ENCODE assay signal across 9 cellular contexts in the genomic region with DNA sequence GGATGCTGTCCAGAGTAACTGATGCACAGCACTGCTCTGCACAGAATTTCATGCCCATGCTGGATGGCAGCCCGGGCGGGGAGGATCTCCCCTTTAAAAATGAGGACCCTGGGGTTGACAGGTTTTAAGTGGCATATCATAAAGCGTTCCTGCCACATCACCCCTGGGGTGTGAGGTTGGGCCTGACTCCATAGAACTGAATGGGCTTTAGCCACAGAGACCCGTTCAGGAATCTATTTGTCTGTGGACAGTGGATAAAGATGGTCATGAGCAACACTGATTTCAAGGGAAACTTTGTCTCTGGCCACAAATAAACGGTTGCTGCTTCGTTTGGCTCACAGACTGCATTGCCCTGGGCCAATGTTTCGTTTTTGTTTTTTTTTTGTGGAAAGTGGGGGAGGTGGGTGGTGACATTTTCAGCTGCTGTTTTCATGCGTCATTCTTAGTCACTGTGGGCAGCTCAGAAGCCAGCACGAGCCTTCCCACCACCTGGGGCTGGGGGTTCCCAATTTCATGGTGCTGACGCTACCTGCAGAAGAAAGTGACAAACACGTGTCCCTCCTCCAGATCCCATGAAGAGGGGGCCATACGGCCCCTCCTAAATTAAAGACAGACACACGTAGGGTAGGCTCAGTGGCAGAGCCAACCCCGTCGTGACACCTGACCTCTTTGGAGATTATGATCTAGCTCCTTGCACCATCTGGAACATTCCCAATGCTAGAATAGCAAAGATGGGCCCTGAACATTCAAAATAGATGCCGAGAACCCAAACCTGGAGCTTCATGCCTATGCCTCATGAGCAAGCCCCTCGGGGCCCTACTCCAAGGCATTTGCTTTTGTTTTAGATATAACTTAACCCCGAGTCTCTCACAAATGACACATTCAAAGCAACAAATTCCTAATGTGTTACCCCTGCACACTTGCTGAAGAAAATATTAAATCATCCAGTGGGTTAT. TPM values are rescaled to one million over a fixed set of nuclear protein-coding genes. Genes with fewer than 3 reads are reported as not detected.
DNase-seq lines count a peak whose midpoint lies in the region; FAIRE-seq and TF ChIP-seq lines count a peak whose summit lies in the region.
"Had no signal": no experiment of that assay in that cellular context is flagged by ENCODE, and none has a peak within 500 bp of the region (broad histone marks: within the 10 kb centered on the region; RNA-seq: fewer than 3 reads in every experiment).

No MANE protein-coding gene starts in this region.

- H3K4me3 ChIP-seq in bronchial epithelial cell (ENCODE audit: low read depth, low read length), result no peak overlapping the region

- H3K4me3 Mint-ChIP-seq in CD14-positive monocyte, result no peak overlapping the region
- H3K4me3 Mint-ChIP-seq: dendritic cell treated with granulocyte-macrophage colony-stimulating factor and Interleukin-4, amounts not matched to agents 40 ng/mL and 50 ng/mL, for 4 days had no signal

- H3K36me3 ChIP-seq in bronchial epithelial cell (ENCODE audit: control insufficient read depth, insufficient read depth, low read length), result no peaks in the 10 kb centered on the region

- DNase-seq in GM12891 (ENCODE audit: insufficient read length, low spot score) (peak; percentile 35), SW480 (ENCODE audit: low spot score) (peak; percentile 25), bronchial epithelial cell (ENCODE audit: low read depth) (peak; percentile 47), posterior vena cava (ENCODE audit: low spot score) (no peak), CD14-positive monocyte (ENCODE audit: low spot score) (no peak), anterior cingulate cortex (lab: John Stamatoyannopoulos, UW) (no peak)
- DNase-seq in stimulated activated CD4-positive, alpha-beta T cell treated with anti-CD3 and anti-CD28 coated beads, Interleukin-4, amount 100 ng/mL, for 4 hours, result peak; percentile 48 to 63
- DNase-seq in effector CD4-positive, alpha-beta T cell, result no peak

- no peaks in the 10 kb centered on the region for H3K36me3 Mint-ChIP-seq in CD14-positive monocyte

- no peak for TF ChIP-seq POLR2A in GM12891 (IDR thresholded peaks at IDR 0.05; ENCODE audit: low read depth, low read length)

- no peaks in the 10 kb centered on the region for H3K27me3 ChIP-seq in bronchial epithelial cell (ENCODE audit: control insufficient read depth, insufficient read depth, low read length)

- peaks cover 3 to 16% (median 9%) of the 10 kb centered on the region in 3 donors for H3K27me3 Mint-ChIP-seq in CD14-positive monocyte (ENCODE audit: low read depth in 3 of 3)

- intact Hi-C loops in posterior vena cava (cut with DNase I), result no loop called here
- intact Hi-C loops in CD14-positive monocyte (cut with micrococcal nuclease), result no loop called here

- FAIRE-seq in GM12891 (lab: Jason Lieb, UNC) (peak; percentile 72), bronchial epithelial cell (lab: Jason Lieb, UNC) (peak; percentile 90)

- no peak overlapping the region for H3K27ac Mint-ChIP-seq in CD14-positive monocyte
- H3K27ac Mint-ChIP-seq: dendritic cell treated with granulocyte-macrophage colony-stimulating factor and Interleukin-4, amounts not matched to agents 40 ng/mL and 50 ng/mL, for 4 days had no signal

- no peaks in the 10 kb centered on the region for H3K4me1 Mint-ChIP-seq in CD14-positive monocyte

- H3K9me3 Mint-ChIP-seq in CD14-positive monocyte, result peaks cover 0 to 11% (median 4%) of the 10 kb centered on the region in 7 donors
- H3K9me3 Mint-ChIP-seq: dendritic cell treated with granulocyte-macrophage colony-stimulating factor and Interleukin-4, amounts not matched to agents 40 ng/mL and 50 ng/mL, for 4 days had no signal

- TF ChIP-seq CTCF in bronchial epithelial cell (IDR thresholded peaks at IDR 0.05; ENCODE audit: insufficient read depth, low read length, severe bottlenecking) (no peak), CD14-positive monocyte (IDR thresholded peaks at IDR 0.05) (no peak)

TF ChIP-seq in GM12891, 5 proteins besides CTCF, POLR2A, EP300 and RAD21:
- no peak for TF ChIP-seq TAF1 (IDR thresholded peaks at IDR 0.05; ENCODE audit: low read depth, low read length)
- TF ChIP-seq POU2F2 (IDR thresholded peaks at IDR 0.05; ENCODE audit: low read depth, low read length), result no peak
- TF ChIP-seq PAX5 (IDR thresholded peaks at IDR 0.05; ENCODE audit: insufficient read depth, low read length, severe bottlenecking), result no peak
- TF ChIP-seq POLR2AphosphoS5 (IDR thresholded peaks at IDR 0.05; ENCODE audit: low read depth, low read length), result no peak
- no peak for TF ChIP-seq SPI1 (IDR thresholded peaks at IDR 0.05; ENCODE audit: low read depth, low read length)
TF ChIP-seq in GM12891: peak in this region for 0.

RNA-seq across cellular contexts. Expression of gene PHF21B, which starts 54.8 kb away (rescaled TPM):
- not detected for polyA plus RNA-seq in GM12891 (2012; ENCODE audit: low read depth, missing spikeins)
- not detected in 2 replicates for total RNA-seq in bronchial epithelial cell
- under 1 TPM; 0.32 to 0.38 TPM for total RNA-seq in posterior vena cava
- not detected for polyA plus RNA-seq in CD14-positive monocyte

Comparison
In these comparisons a context has a peak if more than half of its experiments do, and no peak if none do; other contexts are left out.
1. DNase-seq: peak in GM12891 (single experiment), SW480 (single experiment), bronchial epithelial cell (single experiment) and stimulated activated CD4-positive, alpha-beta T cell treated with anti-CD3 and anti-CD28 coated beads, Interleukin-4, amount 100 ng/mL, for 4 hours (2 of 2); none in posterior vena cava (single experiment), CD14-positive monocyte (single experiment), anterior cingulate cortex (0 of 58) and effector CD4-positive, alpha-beta T cell (single experiment).